In the genomic region with DNA sequence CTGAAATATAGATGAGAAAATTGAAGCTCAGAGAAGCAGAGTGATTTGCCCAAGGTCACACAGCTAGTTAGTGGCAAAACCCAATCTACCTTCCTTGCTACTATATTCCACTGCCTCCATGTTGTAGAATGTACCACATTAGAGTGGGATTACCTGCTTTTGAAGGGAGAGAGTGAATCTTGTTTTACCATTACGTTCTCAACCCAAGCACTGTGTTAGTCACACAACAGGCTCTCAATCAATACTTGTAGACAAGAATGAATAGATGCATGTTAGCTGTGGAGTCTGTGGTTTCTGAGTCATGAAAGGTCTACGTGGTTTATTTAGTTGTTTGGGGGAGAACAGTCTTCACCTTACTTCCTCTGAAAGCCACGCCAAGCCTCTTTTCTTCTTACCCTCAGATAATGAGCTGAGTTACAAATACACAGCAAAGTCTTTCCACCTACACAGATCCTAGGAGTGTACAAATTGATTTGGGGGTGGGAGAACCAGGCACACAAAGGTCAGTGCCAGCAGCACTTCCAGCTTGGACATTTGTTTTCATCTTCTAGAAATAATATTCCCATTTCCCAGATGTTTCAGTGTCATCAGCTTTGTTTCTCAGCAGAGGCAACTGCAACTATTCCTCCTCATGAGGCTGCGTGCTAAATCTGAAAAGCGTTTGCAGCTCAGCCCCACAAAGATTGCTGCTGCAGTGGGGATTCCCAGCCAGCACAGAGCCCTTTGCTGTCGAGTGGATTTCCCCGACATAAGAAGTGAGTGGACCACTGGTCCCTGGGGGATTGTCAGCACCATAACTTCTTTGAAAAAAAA, we compare ENCODE assay signal across 8 cellular contexts.
DNase-seq lines count a peak whose midpoint lies in the region; ATAC-seq and TF ChIP-seq lines count a peak whose summit lies in the region.

No MANE protein-coding gene starts in this region.

- H3K4me1 ChIP-seq in naive thymus-derived CD4-positive, alpha-beta T cell (ENCODE audit: control insufficient read depth in 2 of 2, insufficient read depth in 2 of 2, low read length in 2 of 2), result peaks cover 24 to 49% of the 10 kb centered on the region in 2 donors

- peaks cover 3% of the 10 kb centered on the region for H3K4me1 Mint-ChIP-seq in Calu3 (ENCODE audit: low read depth, unreplicated experiment)
- peaks cover 3 to 14% (median 13%) of the 10 kb centered on the region in 3 donors for H3K4me1 Mint-ChIP-seq in IgD-negative memory B cell
- H3K4me1 Mint-ChIP-seq in naive thymus-derived CD4-positive, alpha-beta T cell, result peaks cover 0 to 17% (median 0%) of the 10 kb centered on the region in 7 donors
- H3K4me1 Mint-ChIP-seq in nephron progenitor cell, result no peaks in the 10 kb centered on the region

- CTCF ChIA-PET in Calu3 (lab: Charles Lee), result interaction anchor here (1.6 to 2.7 kb wide), 2 partner anchors 71 to 85 kb away, joined by 7 to 11 read pairs; partner anchors contain the start of gene ADO
- CTCF ChIA-PET in naive thymus-derived CD4-positive, alpha-beta T cell (lab: Charles Lee), result interaction anchor here (0.6 to 1.2 kb wide), 4 partner anchors 85 to 275 kb away, joined by 3 to 5 read pairs (median 4); no protein-coding TSS in a partner anchor

- H3K36me3 ChIP-seq in naive thymus-derived CD4-positive, alpha-beta T cell (ENCODE audit: control insufficient read depth in 2 of 3, insufficient read depth in 3 of 3, low read length in 3 of 3), result no peaks in the 10 kb centered on the region

- TF ChIP-seq CTCF in Calu3 (IDR thresholded peaks at IDR 0.05; ENCODE audit: unreplicated experiment), result no peak
- TF ChIP-seq CTCF in nephron progenitor cell (IDR thresholded peaks at IDR 0.05), result no peak

- H3K9me3 ChIP-seq in naive thymus-derived CD4-positive, alpha-beta T cell (ENCODE audit: control insufficient read depth in 2 of 3, low read length in 3 of 3), result no peaks in the 10 kb centered on the region

- no peaks in the 10 kb centered on the region for H3K27me3 ChIP-seq in naive thymus-derived CD4-positive, alpha-beta T cell (ENCODE audit: control insufficient read depth in 2 of 2, insufficient read depth in 2 of 2, low read length in 2 of 2)

- BruUV-seq in Calu3 (replicated peaks; lab: Mats Ljungman, UMichigan), result no TSS peak

- peak overlapping the region; percentile 22 for H3K27ac ChIP-seq in naive thymus-derived CD4-positive, alpha-beta T cell (ENCODE audit: low read depth, low read length)

- H3K36me3 Mint-ChIP-seq in Calu3 (ENCODE audit: insufficient read depth, unreplicated experiment) (peaks cover 13% of the 10 kb centered on the region), IgD-negative memory B cell (peaks cover 2% of the 10 kb centered on the region), nephron progenitor cell (ENCODE audit: low read depth) (no peaks in the 10 kb centered on the region)
- H3K36me3 Mint-ChIP-seq in naive thymus-derived CD4-positive, alpha-beta T cell, result peaks cover 0 to 9% (median 0%) of the 10 kb centered on the region in 5 donors

- POLR2A ChIA-PET in naive thymus-derived CD4-positive, alpha-beta T cell (lab: Charles Lee), result interaction anchor here (0.8 to 1.9 kb wide), 5 partner anchors 11 to 95 kb away, joined by 3 to 11 read pairs (median 4); partner anchors contain the start of gene ADO

- H3K9me3 Mint-ChIP-seq in Calu3 (ENCODE audit: low read depth, unreplicated experiment), result no peaks in the 10 kb centered on the region
- H3K9me3 Mint-ChIP-seq in IgD-negative memory B cell, result no peaks in the 10 kb centered on the region
- H3K9me3 Mint-ChIP-seq in naive thymus-derived CD4-positive, alpha-beta T cell, result peaks cover 0 to 2% (median 0%) of the 10 kb centered on the region in 11 donors
- no peaks in the 10 kb centered on the region for H3K9me3 Mint-ChIP-seq in nephron progenitor cell

- ATAC-seq in GM21529 (IDR thresholded peaks at IDR 0.05; ENCODE audit: unreplicated experiment), result peak; percentile 81
- peak; percentile 92 for ATAC-seq in naive thymus-derived CD4-positive, alpha-beta T cell
- ATAC-seq in Right ventricle myocardium superior (ENCODE audit: poor library complexity), result no peak

- intact Hi-C loops in Calu3 (cut with micrococcal nuclease; ENCODE audit: unreplicated experiment), result loop anchor here (2.0 to 10.0 kb wide), 2 partner anchors 72 to 98 kb away; partner anchors contain the start of gene ADO
- intact Hi-C loops in naive thymus-derived CD4-positive, alpha-beta T cell (cut with micrococcal nuclease), result loop anchor here (1.0 to 10.0 kb wide), 17 partner anchors 16 to 741 kb away; partner anchors contain the start of genes ADO (in 2 of the 2), EGR2 (in 2 of the 2) and NRBF2 (in 1 of the 2)
- intact Hi-C loops in Right ventricle myocardium superior (cut with DNase I), result loop anchor here (10.0 kb wide), 1 partner anchor 82 kb away; the partner anchor contains the start of gene EGR2

- H3K27ac Mint-ChIP-seq in Calu3 (ENCODE audit: unreplicated experiment) (no peak overlapping the region), IgD-negative memory B cell (peak overlapping the region in 2 of 3 donors; percentile 25 to 89), nephron progenitor cell (no peak overlapping the region)
- peak overlapping the region in 2 of 9 donors; percentile 78 to 85 for H3K27ac Mint-ChIP-seq in naive thymus-derived CD4-positive, alpha-beta T cell

- DNase-seq in Calu3 (peak; percentile 62), activated T-cell treated with anti-CD3 and anti-CD28 coated beads for 1 hour (ENCODE audit: low read depth) (peak; percentile 35), Right ventricle myocardium superior (no peak), GDM1 (lab: John Stamatoyannopoulos, UW) (no peak), nephron progenitor cell (no peak)
- peak in 8 of 9 donors; percentile 54 to 83 (median 76) for DNase-seq in naive thymus-derived CD4-positive, alpha-beta T cell

- H3K27me3 Mint-ChIP-seq in Calu3 (ENCODE audit: unreplicated experiment), result no peaks in the 10 kb centered on the region
- no peaks in the 10 kb centered on the region for H3K27me3 Mint-ChIP-seq in IgD-negative memory B cell
- peaks cover 0 to 14% (median 0%) of the 10 kb centered on the region in 5 donors for H3K27me3 Mint-ChIP-seq in naive thymus-derived CD4-positive, alpha-beta T cell
- peaks cover 6% of the 10 kb centered on the region for H3K27me3 Mint-ChIP-seq in nephron progenitor cell (ENCODE audit: low read depth, poor library complexity)

- H3K4me3 ChIP-seq in naive thymus-derived CD4-positive, alpha-beta T cell (ENCODE audit: low read length), result no peak overlapping the region

- peak overlapping the region; percentile 30 for H3K4me3 Mint-ChIP-seq in Calu3 (ENCODE audit: low read depth, unreplicated experiment)
- H3K4me3 Mint-ChIP-seq in IgD-negative memory B cell, result peak overlapping the region in 3 of 4 donors; percentile 38 to 58 (median 41)
- H3K4me3 Mint-ChIP-seq in naive thymus-derived CD4-positive, alpha-beta T cell, result peak overlapping the region in 7 of 10 donors; percentile 14 to 72 (median 65)
- H3K4me3 Mint-ChIP-seq in nephron progenitor cell, result no peak overlapping the region

Comparison
In these comparisons a context has a peak if more than half of its experiments do, and no peak if none do; other contexts are left out.
1. DNase-seq: peak in Calu3 (single experiment), activated T-cell treated with anti-CD3 and anti-CD28 coated beads for 1 hour (single experiment) and naive thymus-derived CD4-positive, alpha-beta T cell (8 of 9); none in Right ventricle myocardium superior (single experiment), GDM1 (single experiment) and nephron progenitor cell (single experiment).
2. H3K27ac Mint-ChIP-seq: peak in IgD-negative memory B cell (2 of 3); none in Calu3 (single experiment) and nephron progenitor cell (single experiment).